Comparison of ENCODE assay signal across 10 cellular contexts in the genomic region with DNA sequence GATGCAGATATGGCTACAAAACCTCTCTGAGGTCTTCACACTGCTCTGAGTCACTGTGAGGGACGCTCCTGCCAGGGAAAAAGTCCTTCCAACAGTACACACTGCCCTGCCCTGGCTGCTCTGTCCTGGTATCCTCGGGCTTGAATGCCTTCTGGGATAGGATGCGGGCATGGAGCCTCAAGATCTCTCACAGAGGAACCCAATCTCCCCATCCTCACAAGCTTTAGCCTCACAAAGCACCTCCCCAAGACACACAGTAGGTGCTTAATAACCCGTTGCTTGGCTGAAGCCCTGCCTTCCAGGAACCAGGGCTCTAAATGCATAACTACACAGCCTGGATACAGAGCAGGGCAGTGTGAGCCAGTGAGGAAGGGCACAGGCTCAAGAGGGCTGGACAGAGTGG. TPM values are rescaled to one million over a fixed set of nuclear protein-coding genes. Genes with fewer than 3 reads are reported as not detected.
DNase-seq lines count a peak whose midpoint lies in the region; ATAC-seq and TF ChIP-seq lines count a peak whose summit lies in the region.
"Had no signal": no experiment of that assay in that cellular context is flagged by ENCODE, and none has a peak within 500 bp of the region (broad histone marks: within the 10 kb centered on the region; RNA-seq: fewer than 3 reads in every experiment).

No MANE protein-coding gene starts in this region.

- no TSS peak for BruUV-seq in Caco-2 (replicated peaks; lab: Mats Ljungman, UMichigan)

- CTCF ChIA-PET in Caco-2 (lab: Charles Lee) = interaction anchor here (0.9 kb wide), 1 partner anchor 10 kb away, joined by 3 read pairs; the partner anchor contains the start of gene RAP1GAP
- CTCF ChIA-PET in WTC11 (lab: Charles Lee) = interaction anchor here (0.8 to 2.5 kb wide), 11 partner anchors 12 to 363 kb away, joined by 3 to 11 read pairs (median 4); partner anchors contain the start of gene ALPL

- TF ChIP-seq CTCF in 22Rv1 (IDR thresholded peaks at IDR 0.05) (no peak), Caco-2 (IDR thresholded peaks at IDR 0.05; ENCODE audit: insufficient read depth in 1 of 2, low read depth in 1 of 2, low read length in 1 of 2, severe bottlenecking in 1 of 2, unreplicated experiment in 1 of 2) (no peak), WTC11 (IDR thresholded peaks at IDR 0.05) (no peak)

- H3K9me3 Mint-ChIP-seq in Caco-2 (ENCODE audit: unreplicated experiment) = no peaks in the 10 kb centered on the region
- no peaks in the 10 kb centered on the region for H3K9me3 Mint-ChIP-seq in WTC11

- in situ Hi-C loops in GM23248 (cut with MboI) = loop anchor here (10.0 kb wide), 2 partner anchors 285 to 425 kb away; no protein-coding TSS in a partner anchor

- H3K4me1 Mint-ChIP-seq in Caco-2 (ENCODE audit: low read depth, unreplicated experiment) (no peaks in the 10 kb centered on the region), WTC11 (peaks cover 15% of the 10 kb centered on the region)

- DNase-seq in Caco-2 (no peak), WTC11 (ENCODE audit: low spot score) (no peak), GM23248 (no peak), SJCRH30 (no peak)
- DNase-seq: SIG-M5 had no signal

- H3K79me2 ChIP-seq in GM23248 (ENCODE audit: insufficient read depth) = no peaks in the 10 kb centered on the region

- H3K36me3 Mint-ChIP-seq in Caco-2 (ENCODE audit: insufficient read depth, unreplicated experiment) (peaks cover 12% of the 10 kb centered on the region), WTC11 (no peaks in the 10 kb centered on the region)

- H3K9me2 ChIP-seq in GM23248 (ENCODE audit: insufficient read depth) = no peaks in the 10 kb centered on the region

- H3K4me1 ChIP-seq in Caco-2 (no peaks in the 10 kb centered on the region), iPS-15b (ENCODE audit: control insufficient read depth, insufficient read depth, low read length) (peaks cover 2% of the 10 kb centered on the region), GM23248 (ENCODE audit: insufficient read depth) (no peaks in the 10 kb centered on the region), SJCRH30 (peaks cover 9% of the 10 kb centered on the region)

- H3K9me3 ChIP-seq in Caco-2 = no peaks in the 10 kb centered on the region
- no peaks in the 10 kb centered on the region for H3K9me3 ChIP-seq in iPS-15b (ENCODE audit: control insufficient read depth, insufficient read depth, low read length)
- no peaks in the 10 kb centered on the region for H3K9me3 ChIP-seq in GM23248 (ENCODE audit: low read depth)
- H3K9me3 ChIP-seq in SJCRH30 (replicated peaks) = no peaks in the 10 kb centered on the region
- H3K9me3 ChIP-seq: suprapubic skin had no signal

- H2AFZ ChIP-seq in GM23248 = no peak overlapping the region

- WGBS in GM23248 (ENCODE audit: low coverage in 1 of 2, low lambda C conversion rate in 2 of 2, missing lambda C conversion rate in 2 of 2), 2 experiments = 21 to 25% methylated on average over 4 of the region's 4 CpGs

- 0 out of 2 replicates have a peak, but pooled peaks cover under 1% of the 10 kb centered on the region for H3F3A ChIP-seq in GM23248 (ENCODE audit: insufficient read depth)

- H3K9ac ChIP-seq in iPS-15b (ENCODE audit: low read depth, low read length) = peak overlapping the region; percentile 47
- no peak overlapping the region for H3K9ac ChIP-seq in GM23248

- H3K27ac Mint-ChIP-seq in Caco-2 (ENCODE audit: unreplicated experiment) = no peak overlapping the region
- H3K27ac Mint-ChIP-seq in WTC11 = no peak overlapping the region

- H3K27ac ChIP-seq in 22Rv1 (peak overlapping the region; percentile 29; the same call in 1 of the 2 replicates), GM23248 (no peak overlapping the region), SJCRH30 (no peak overlapping the region)
- H3K27ac ChIP-seq: C4-2B, suprapubic skin had no signal

- ATAC-seq in WTC11 (no peak), GM21529 (IDR thresholded peaks at IDR 0.05; ENCODE audit: unreplicated experiment) (no peak)

- H3K4me3 ChIP-seq in Caco-2 (ENCODE audit: low read depth, low read length) = peak overlapping the region; percentile 42
- H3K4me3 ChIP-seq in iPS-15b (ENCODE audit: low read depth, low read length) = peak overlapping the region; percentile 64
- H3K4me3 ChIP-seq in GM23248 = no peak overlapping the region
- no peak overlapping the region for H3K4me3 ChIP-seq in SJCRH30

- no peaks in the 10 kb centered on the region for H4K20me1 ChIP-seq in GM23248 (ENCODE audit: insufficient read depth)

- H3K36me3 ChIP-seq in Caco-2 (ENCODE audit: control insufficient read depth, insufficient read depth, low read length) (no peaks in the 10 kb centered on the region), iPS-15b (ENCODE audit: control insufficient read depth, insufficient read depth, low read length) (peaks cover 4% of the 10 kb centered on the region), GM23248 (ENCODE audit: low read depth) (no peaks in the 10 kb centered on the region), SJCRH30 (no peaks in the 10 kb centered on the region)
- H3K36me3 ChIP-seq: suprapubic skin had no signal

- intact Hi-C loops in Caco-2 (cut with micrococcal nuclease; ENCODE audit: unreplicated experiment) = loop anchor here (10.0 kb wide), 1 partner anchor 125 kb away; no protein-coding TSS in a partner anchor

- H3K27me3 ChIP-seq in Caco-2 (replicated peaks; ENCODE audit: control insufficient read depth, insufficient read depth, low read length) (no peaks in the 10 kb centered on the region), iPS-15b (ENCODE audit: control insufficient read depth, insufficient read depth, low read length) (peaks cover 12% of the 10 kb centered on the region), GM23248 (replicated peaks; ENCODE audit: insufficient read depth) (peaks cover 7% of the 10 kb centered on the region), SJCRH30 (no peaks in the 10 kb centered on the region)

- H3K4me2 ChIP-seq in GM23248 (ENCODE audit: unreplicated experiment) = no peak overlapping the region

- peak overlapping the region; percentile 69 for H3K4me3 Mint-ChIP-seq in Caco-2 (ENCODE audit: unreplicated experiment)
- H3K4me3 Mint-ChIP-seq in WTC11 = peak overlapping the region; percentile 77

- POLR2A ChIA-PET in Caco-2 (lab: Charles Lee) = no interaction called here
- POLR2A ChIA-PET in WTC11 (lab: Charles Lee) = interaction anchor here (0.8 kb wide), 1 partner anchor 10 kb away, joined by 4 read pairs; no protein-coding TSS in a partner anchor

- H3K27me3 Mint-ChIP-seq in Caco-2 (ENCODE audit: insufficient read depth, unreplicated experiment) = peaks cover 2% of the 10 kb centered on the region
- H3K27me3 Mint-ChIP-seq in WTC11 (ENCODE audit: low read depth) = peaks cover 25% of the 10 kb centered on the region

TF ChIP-seq in WTC11, 78 proteins besides CTCF, POLR2A, EP300 and RAD21:
- TF ChIP-seq GABPB1 (CRISPR knock-in tag; IDR thresholded peaks at IDR 0.05) (no peak), ZNF121 (CRISPR knock-in tag; IDR thresholded peaks at IDR 0.05) (no peak), CREM (CRISPR knock-in tag; IDR thresholded peaks at IDR 0.05) (no peak), ZNF263 (CRISPR knock-in tag; IDR thresholded peaks at IDR 0.05; ENCODE audit: low read depth) (no peak), IRF1 (CRISPR knock-in tag; IDR thresholded peaks at IDR 0.05) (no peak)
- TF ChIP-seq, protein P1, sequence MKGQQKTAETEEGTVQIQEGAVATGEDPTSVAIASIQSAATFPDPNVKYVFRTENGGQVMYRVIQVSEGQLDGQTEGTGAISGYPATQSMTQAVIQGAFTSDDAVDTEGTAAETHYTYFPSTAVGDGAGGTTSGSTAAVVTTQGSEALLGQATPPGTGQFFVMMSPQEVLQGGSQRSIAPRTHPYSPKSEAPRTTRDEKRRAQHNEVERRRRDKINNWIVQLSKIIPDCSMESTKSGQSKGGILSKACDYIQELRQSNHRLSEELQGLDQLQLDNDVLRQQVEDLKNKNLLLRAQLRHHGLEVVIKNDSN (CRISPR knock-in tag; IDR thresholded peaks at IDR 0.05) = no peak
- TF ChIP-seq, protein P2, sequence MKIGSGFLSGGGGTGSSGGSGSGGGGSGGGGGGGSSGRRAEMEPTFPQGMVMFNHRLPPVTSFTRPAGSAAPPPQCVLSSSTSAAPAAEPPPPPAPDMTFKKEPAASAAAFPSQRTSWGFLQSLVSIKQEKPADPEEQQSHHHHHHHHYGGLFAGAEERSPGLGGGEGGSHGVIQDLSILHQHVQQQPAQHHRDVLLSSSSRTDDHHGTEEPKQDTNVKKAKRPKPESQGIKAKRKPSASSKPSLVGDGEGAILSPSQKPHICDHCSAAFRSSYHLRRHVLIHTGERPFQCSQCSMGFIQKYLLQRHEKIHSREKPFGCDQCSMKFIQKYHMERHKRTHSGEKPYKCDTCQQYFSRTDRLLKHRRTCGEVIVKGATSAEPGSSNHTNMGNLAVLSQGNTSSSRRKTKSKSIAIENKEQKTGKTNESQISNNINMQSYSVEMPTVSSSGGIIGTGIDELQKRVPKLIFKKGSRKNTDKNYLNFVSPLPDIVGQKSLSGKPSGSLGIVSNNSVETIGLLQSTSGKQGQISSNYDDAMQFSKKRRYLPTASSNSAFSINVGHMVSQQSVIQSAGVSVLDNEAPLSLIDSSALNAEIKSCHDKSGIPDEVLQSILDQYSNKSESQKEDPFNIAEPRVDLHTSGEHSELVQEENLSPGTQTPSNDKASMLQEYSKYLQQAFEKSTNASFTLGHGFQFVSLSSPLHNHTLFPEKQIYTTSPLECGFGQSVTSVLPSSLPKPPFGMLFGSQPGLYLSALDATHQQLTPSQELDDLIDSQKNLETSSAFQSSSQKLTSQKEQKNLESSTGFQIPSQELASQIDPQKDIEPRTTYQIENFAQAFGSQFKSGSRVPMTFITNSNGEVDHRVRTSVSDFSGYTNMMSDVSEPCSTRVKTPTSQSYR (CRISPR knock-in tag; IDR thresholded peaks at IDR 0.05) = no peak

RNA-seq across cellular contexts. Expression of gene RAP1GAP, which starts 9.2 kb away (rescaled TPM):
- total RNA-seq in Caco-2 (2022) (7.2 and 9.3 TPM in 2 replicates), WTC11 (2021) (7.6 to 9.9 TPM (median 9.7 TPM) in 3 replicates)
- 0.97 TPM in 1 of 2 replicates, not detected in the other for total RNA-seq in GM23248 (2014; rRNA removed; shearing (Covaris generic))
- 0.41 and 0.67 TPM in 2 replicates for polyA plus RNA-seq in GM23248 (2016; fragmentation: Nextera tagmentation; extraction: Ambion mirVana)
- 5.2 and 8.4 TPM in 2 replicates for total RNA-seq in SJCRH30 (2014; rRNA removed; shearing (Covaris generic))

Comparison
In these comparisons a context has a peak if more than half of its experiments do, and no peak if none do; other contexts are left out.
1. H3K4me3 ChIP-seq: peak in Caco-2 (single experiment) and iPS-15b (single experiment); none in GM23248 (single experiment) and SJCRH30 (single experiment).